In genomic region chr13:111198979-111199378, GRCh38 we compare ENCODE assay signal across 23 cellular contexts.
DNase-seq lines count a peak whose midpoint lies in the region; ATAC-seq, FAIRE-seq and TF ChIP-seq lines count a peak whose summit lies in the region.
"Had no signal": no experiment of that assay in that cellular context is flagged by ENCODE, and none has a peak within 500 bp of the region (broad histone marks: within the 10 kb centered on the region; RNA-seq: fewer than 3 reads in every experiment).

No MANE protein-coding gene starts in this region.

- H3K4me2 ChIP-seq in DOHH2 (ENCODE audit: low read length) (peak overlapping the region; percentile 97), K562 (ENCODE audit: insufficient read depth, low read length) (no peak overlapping the region)

- H3K27ac ChIP-seq in DOHH2 (ENCODE audit: low read depth, low read length) (peak overlapping the region; percentile 91), K562 (ENCODE audit: extremely low read depth, low read depth, low read length) (no peak overlapping the region)
- H3K27ac ChIP-seq: HL-60, SJSA1 had no signal

- H3K9ac ChIP-seq in K562 (ENCODE audit: insufficient read depth in 1 of 2, low read depth in 2 of 2, low read length in 2 of 2): no peak overlapping the region

- H3K79me2 ChIP-seq in DOHH2 (ENCODE audit: control insufficient read depth, low read length) (peaks cover 100% of the 10 kb centered on the region), K562 (ENCODE audit: control insufficient read depth, insufficient read depth, low read length) (peaks cover 30% of the 10 kb centered on the region)

- in situ Hi-C loops in K562 (cut with MboI): no loop called here

- POLR2A ChIA-PET in K562 (lab: Yijun Ruan, JAX): interaction anchor here (0.7 to 1.1 kb wide), 2 partner anchors 9 to 24 kb away, joined by 3 to 4 read pairs; no protein-coding TSS in a partner anchor

- CTCF ChIA-PET in K562 (lab: Yijun Ruan, JAX; ENCODE audit: low intra/inter-chr PET ratio): no interaction called here

- intact Hi-C loops in K562 (cut with micrococcal nuclease): no loop called here

- peaks cover 34% of the 10 kb centered on the region for H3F3A ChIP-seq in DOHH2 (ENCODE audit: control insufficient read depth, insufficient read depth)

- H2AFZ ChIP-seq in K562 (ENCODE audit: low read depth, low read length): no peak overlapping the region

- H3K27me3 Mint-ChIP-seq in type B pancreatic cell: no peaks in the 10 kb centered on the region
- H3K27me3 Mint-ChIP-seq: CD4-positive, alpha-beta T cell had no signal

- H3K9me3 ChIP-seq in DOHH2 (ENCODE audit: control insufficient read depth, insufficient read depth, low read length): peaks cover 5% of the 10 kb centered on the region; the same call in 1 of the 2 replicates
- H3K9me3 ChIP-seq in K562 (replicated peaks; ENCODE audit: control insufficient read depth, insufficient read depth, low read depth, low read length): no peaks in the 10 kb centered on the region
- H3K9me3 ChIP-seq: BE2C, SJSA1 had no signal

- no peak for TF ChIP-seq POLR2A in K562 (conservative IDR thresholded peaks at IDR 0.05)

- peaks cover 23% of the 10 kb centered on the region for H4K20me1 ChIP-seq in DOHH2 (ENCODE audit: control insufficient read depth, insufficient read depth, low read depth, low read length)
- H4K20me1 ChIP-seq in K562 (replicated peaks; ENCODE audit: control insufficient read depth, insufficient read depth, low read length): peaks cover 6% of the 10 kb centered on the region; the same call in 1 of the 2 replicates

- no peak for TF ChIP-seq EP300 in K562 (IDR thresholded peaks at IDR 0.05; ENCODE audit: low read length)

- peak overlapping the region; percentile 55 for H3K27ac Mint-ChIP-seq in type B pancreatic cell

- H3K36me3 ChIP-seq in DOHH2 (ENCODE audit: control insufficient read depth, low read length) (peaks cover 79% of the 10 kb centered on the region), K562 (ENCODE audit: control insufficient read depth, insufficient read depth, low read length) (no peaks in the 10 kb centered on the region)
- H3K36me3 ChIP-seq: BE2C had no signal

- DNase-seq in NAMALWA (ENCODE audit: low spot score) (peak; percentile 47), K562 (ENCODE audit: extremely low read depth in 1 of 4, low spot score in 3 of 4) (no peak), type B pancreatic cell (ENCODE audit: extremely low spot score, unreplicated experiment) (no peak), GM20000 (ENCODE audit: low spot score) (no peak), DMS153 (lab: John Stamatoyannopoulos, UW) (no peak)
- DNase-seq: BE2C; CD4-positive, alpha-beta T cell; COR-L47; MV-4-11; NCI-H1694; NCI-H2081 treated with DMSO at 0.1 percent for 48 hours; NCI-H2171 treated with DMSO at 0.1 percent for 48 hours; NCI-H524 treated with DMSO at 0.1 percent for 48 hours; NCI-H82; T-helper 1 cell had no signal

- H3K9me1 ChIP-seq in K562 (ENCODE audit: control insufficient read depth, insufficient read depth, low read length): no peaks in the 10 kb centered on the region

- ATAC-seq in K562 (no peak), HG02798 (IDR thresholded peaks at IDR 0.05; ENCODE audit: poor library complexity, unreplicated experiment) (no peak)
- ATAC-seq: Right ventricle myocardium inferior had no signal

- H3K9me3 Mint-ChIP-seq in type B pancreatic cell: peaks cover 8% of the 10 kb centered on the region
- H3K9me3 Mint-ChIP-seq: CD4-positive, alpha-beta T cell had no signal

- no peaks in the 10 kb centered on the region for H3K9me2 ChIP-seq in DOHH2 (replicated peaks; ENCODE audit: control insufficient read depth, low read length)

- no peak overlapping the region for H3K4me3 Mint-ChIP-seq in type B pancreatic cell

- peak overlapping the region; percentile 78; the same call in 1 of the 2 replicates for H3K4me3 ChIP-seq in DOHH2 (ENCODE audit: low read length)
- no peak overlapping the region for H3K4me3 ChIP-seq in K562
- H3K4me3 ChIP-seq: SJSA1 had no signal

- no peak for FAIRE-seq in K562 (lab: Jason Lieb, UNC)
- FAIRE-seq: G401.6, GM19239, H54 had no signal

- peaks cover 40% of the 10 kb centered on the region for H3K4me1 Mint-ChIP-seq in type B pancreatic cell (ENCODE audit: unreplicated experiment)

- no TSS peak for BruUV-seq in K562 (replicated peaks; lab: Mats Ljungman, UMichigan)

- H3K27me3 ChIP-seq in DOHH2 (ENCODE audit: control insufficient read depth, low read length): no peaks in the 10 kb centered on the region
- no peaks in the 10 kb centered on the region for H3K27me3 ChIP-seq in K562 (ENCODE audit: control insufficient read depth in 2 of 2, insufficient read depth in 2 of 2, low read length in 2 of 2)
- H3K27me3 ChIP-seq: BE2C, SJSA1 had no signal

- peaks cover 47% of the 10 kb centered on the region for H3K36me3 Mint-ChIP-seq in type B pancreatic cell

- no peak for TF ChIP-seq RAD21 in K562 (CRISPR knock-in tag; conservative IDR thresholded peaks at IDR 0.05 in 1 of 2, IDR thresholded peaks at IDR 0.05 in 1 of 2)

- WGBS in K562 (ENCODE audit: insufficient coverage, low coverage, missing lambda C conversion rate): 76% methylated on average over 3 of the region's 3 CpGs

- TF ChIP-seq CTCF in DOHH2 (IDR thresholded peaks at IDR 0.05; ENCODE audit: low read depth, low read length, poor library complexity, severe bottlenecking): no peak
- no peak for TF ChIP-seq CTCF in K562 (IDR thresholded peaks at IDR 0.05 in 2 of 3, conservative IDR thresholded peaks at IDR 0.05 in 1 of 3; ENCODE audit: insufficient read depth in 2 of 3, low read depth in 1 of 3, low read length in 3 of 3)
- TF ChIP-seq CTCF in type B pancreatic cell (conservative IDR thresholded peaks at IDR 0.05): no peak
- TF ChIP-seq CTCF in GM20000 (IDR thresholded peaks at IDR 0.05; ENCODE audit: extremely low read depth, missing control alignments): no peak

- H3K4me1 ChIP-seq in DOHH2 (ENCODE audit: control insufficient read depth, low read length): peaks cover 54% of the 10 kb centered on the region
- H3K4me1 ChIP-seq in K562 (replicated peaks in 1 of 2; ENCODE audit: control insufficient read depth in 2 of 2, insufficient read depth in 2 of 2, low read length in 2 of 2): peaks cover 2 to 4% of the 10 kb centered on the region in 2 experiments; a peak in 2 of 5 replicates
- H3K4me1 ChIP-seq: BE2C had no signal

TF ChIP-seq in K562, 482 proteins besides CTCF, POLR2A, EP300 and RAD21:
- TF ChIP-seq CEBPG (CRISPR knock-in tag; IDR thresholded peaks at IDR 0.05): no peak
- no peak for TF ChIP-seq CEBPG (tag; conservative IDR thresholded peaks at IDR 0.05 in 1 of 2, IDR thresholded peaks at IDR 0.05 in 1 of 2)
- TF ChIP-seq MCM2 (IDR thresholded peaks at IDR 0.05; ENCODE audit: low read depth): no peak
- 0 out of 2 replicates have a peak, but pooled peaks have one; percentile 22 for TF ChIP-seq USF2 (CRISPR knock-in tag; IDR thresholded peaks at IDR 0.05)
